ENCODE assay signal across 8 cellular contexts in the genomic region with DNA sequence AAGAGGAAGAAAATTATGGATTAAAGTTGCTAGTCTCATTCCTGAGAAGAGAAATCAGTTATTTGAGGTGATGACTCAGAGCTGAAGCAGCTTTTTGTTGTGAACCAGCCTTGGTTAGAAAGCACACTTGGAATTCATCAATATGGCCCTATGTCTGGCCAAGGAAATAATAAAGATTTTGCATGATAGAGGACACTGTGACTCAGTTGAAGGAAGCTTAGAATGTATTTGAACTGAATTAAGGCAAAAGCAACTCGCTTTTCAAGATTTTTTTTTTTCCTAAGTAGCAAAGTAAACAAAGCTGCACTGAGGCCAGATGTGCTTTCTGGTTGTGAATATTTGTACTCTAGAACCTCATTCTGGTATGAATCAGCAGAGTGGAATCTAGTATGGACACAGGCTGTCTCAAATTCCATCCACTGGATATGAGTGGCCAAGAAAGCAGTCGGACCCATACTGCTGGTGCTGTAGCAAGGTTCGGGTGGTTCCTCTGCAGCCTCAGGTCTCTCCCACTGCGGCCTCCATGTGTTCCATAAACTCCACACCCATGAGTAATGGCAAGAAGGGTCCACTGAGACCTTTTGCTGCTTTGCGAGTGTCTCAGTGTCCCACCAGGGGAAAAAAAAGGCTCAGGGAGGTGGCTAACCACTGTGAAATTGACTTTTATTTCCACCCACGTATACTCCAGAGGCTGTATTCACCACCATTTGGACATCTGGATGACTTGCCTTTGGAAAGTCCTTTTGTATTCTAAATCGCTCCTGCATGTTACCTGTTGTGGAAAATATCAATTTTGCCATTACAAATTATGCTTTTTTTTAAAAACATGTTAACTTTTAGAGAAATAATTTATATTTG. TPM values are rescaled to one million over a fixed set of nuclear protein-coding genes. Genes with fewer than 3 reads are reported as not detected.
DNase-seq lines count a peak whose midpoint lies in the region; ATAC-seq and TF ChIP-seq lines count a peak whose summit lies in the region.

No MANE protein-coding gene starts in this region.

- H3K4me3 ChIP-seq in fibroblast of pulmonary artery (replicated peaks; ENCODE audit: low read depth, low read length) (no peak overlapping the region), retinal pigment epithelial cell (ENCODE audit: low read length) (no peak overlapping the region)

- TF ChIP-seq CTCF in fibroblast of pulmonary artery (IDR thresholded peaks at IDR 0.05; ENCODE audit: low read length, missing control alignments) = no peak
- no peak for TF ChIP-seq CTCF in retinal pigment epithelial cell (conservative IDR thresholded peaks at IDR 0.05; ENCODE audit: low read depth, low read length)

- DNase-seq in H4 (ENCODE audit: low spot score) = peak; percentile 70
- peak; percentile 80 for DNase-seq in SW480 (ENCODE audit: low spot score)
- peak; percentile 91 for DNase-seq in fibroblast of pulmonary artery (ENCODE audit: low read depth)
- peak; percentile 73 for DNase-seq in retinal pigment epithelial cell (ENCODE audit: low read depth)
- no peak for DNase-seq in NCI-H446 treated with DMSO at 0.1 percent for 48 hours (lab: John Stamatoyannopoulos, UW)
- DNase-seq in NCI-H2227 (lab: John Stamatoyannopoulos, UW; ENCODE audit: unreplicated experiment) = no peak
- DNase-seq in NCI-H345 (lab: John Stamatoyannopoulos, UW) = no peak

- ATAC-seq in HG03565 (IDR thresholded peaks at IDR 0.05; ENCODE audit: unreplicated experiment) = no peak

RNA-seq across cellular contexts. Expression of a gene that starts 53.1 kb away (rescaled TPM):
- total RNA-seq in H4 (2014; rRNA removed; shearing (Covaris generic)) = 9.0 and 13.4 TPM in 2 replicates

Comparison
In these comparisons a context has a peak if more than half of its experiments do, and no peak if none do; other contexts are left out.
1. DNase-seq: peak in H4 (single experiment), SW480 (single experiment), fibroblast of pulmonary artery (single experiment) and retinal pigment epithelial cell (single experiment); none in NCI-H446 treated with DMSO at 0.1 percent for 48 hours (single experiment), NCI-H2227 (single experiment) and NCI-H345 (single experiment).